In genomic region chr1:44213222-44214112, GRCh38 we compare ENCODE assay signal across 8 cellular contexts. TPM values are rescaled to one million over a fixed set of nuclear protein-coding genes. Genes with fewer than 3 reads are reported as not detected.
A peak's percentile ranks its signal among the peaks of the same experiment; 100 is the strongest.
DNase-seq lines count a peak whose midpoint lies in the region; ATAC-seq and TF ChIP-seq lines count a peak whose summit lies in the region.

TSS of gene DMAP1 (plus strand) at chr1:44213471. CDS start at chr1:44213754, 283 bp downstream.

- peaks cover 12 to 22% of the 10 kb centered on the region in 2 donors for H3K36me3 ChIP-seq in duodenal mucosa (ENCODE audit: control insufficient read depth in 1 of 2, insufficient read depth in 2 of 2, low read length in 2 of 2)

- H3K27ac ChIP-seq in duodenal mucosa (ENCODE audit: low read depth, low read length): peak within 1 kb of the TSS; percentile 13

- peaks cover 11% of the 10 kb centered on the region for H3K36me3 Mint-ChIP-seq in activated CD4-positive, alpha-beta memory T cell treated with anti-CD3 and anti-CD28 coated beads for 36 hours

- peak within 1 kb of the TSS; percentile 90 for H3K27ac Mint-ChIP-seq in activated CD4-positive, alpha-beta memory T cell treated with anti-CD3 and anti-CD28 coated beads for 36 hours

- intact Hi-C loops in activated CD4-positive, alpha-beta memory T cell treated with anti-CD3 and anti-CD28 coated beads for 36 hours (cut with micrococcal nuclease): loop anchor here (2.0 to 5.0 kb wide), 3 partner anchors 141 to 563 kb away; partner anchors contain the start of genes ATP6V0B, DPH2, ERI3 and KDM4A
- intact Hi-C loops in lower leg skin (cut with DNase I; ENCODE audit: low total_unique reads): no loop called here

- CTCF ChIA-PET in activated CD4-positive, alpha-beta memory T cell treated with anti-CD3 and anti-CD28 coated beads for 36 hours (lab: Charles Lee): interaction anchor here (0.7 to 1.4 kb wide), 5 partner anchors 104 to 439 kb away, joined by 3 to 6 read pairs (median 3); no protein-coding TSS in a partner anchor

- no peaks in the 10 kb centered on the region for H3K27me3 ChIP-seq in duodenal mucosa (ENCODE audit: control insufficient read depth in 1 of 2, insufficient read depth in 2 of 2, low read length in 2 of 2)

- peaks cover 18 to 24% of the 10 kb centered on the region in 2 donors for H3K4me1 ChIP-seq in duodenal mucosa (ENCODE audit: control insufficient read depth in 1 of 2, insufficient read depth in 2 of 2, low read length in 2 of 2)

- H3K27me3 Mint-ChIP-seq in activated CD4-positive, alpha-beta memory T cell treated with anti-CD3 and anti-CD28 coated beads for 36 hours: no peaks in the 10 kb centered on the region

- TF ChIP-seq POLR2A in lower leg skin (IDR thresholded peaks at IDR 0.05): no peak

- H3K9ac ChIP-seq in duodenal mucosa (ENCODE audit: low read depth in 1 of 2, low read length in 2 of 2): peak within 1 kb of the TSS; percentile 75 to 89

- peaks cover 33% of the 10 kb centered on the region for H3K4me1 Mint-ChIP-seq in activated CD4-positive, alpha-beta memory T cell treated with anti-CD3 and anti-CD28 coated beads for 36 hours (ENCODE audit: low read depth)

- DNase-seq in AG10803 (ENCODE audit: low read depth) (peak; percentile 79), NCI-H774 (lab: John Stamatoyannopoulos, UW) (peak; percentile 94), lower leg skin (ENCODE audit: low spot score in 2 of 2) (peak; percentile 78 to 96)
- DNase-seq in activated CD4-positive, alpha-beta memory T cell treated with anti-CD3 and anti-CD28 coated beads for 36 hours: peak; percentile 91
- peak; percentile 80 for DNase-seq in stimulated activated CD4-positive, alpha-beta T cell treated with anti-CD3 and anti-CD28 coated beads, Interleukin-4, amount 100 ng/mL, for 4 hours

- POLR2A ChIA-PET in activated CD4-positive, alpha-beta memory T cell treated with anti-CD3 and anti-CD28 coated beads for 36 hours (lab: Charles Lee): interaction anchor here (0.6 to 1.4 kb wide), 2 partner anchors 43 to 418 kb away, joined by 3 to 6 read pairs; no protein-coding TSS in a partner anchor

- H3K4me3 ChIP-seq in AG10803 (ENCODE audit: low read length) (peak within 1 kb of the TSS; percentile 99), duodenal mucosa (ENCODE audit: low read depth in 1 of 2, low read length in 2 of 2) (peak within 1 kb of the TSS; percentile 97 to 99), lower leg skin (ENCODE audit: low read depth, poor library complexity, severe bottlenecking) (peak within 1 kb of the TSS; percentile 88)

- ATAC-seq in GM19324 (IDR thresholded peaks at IDR 0.05; ENCODE audit: low FRiP score, unreplicated experiment): peak; percentile 51
- ATAC-seq in HG03565 (IDR thresholded peaks at IDR 0.05; ENCODE audit: unreplicated experiment): peak; percentile 62

- H3K4me3 Mint-ChIP-seq in activated CD4-positive, alpha-beta memory T cell treated with anti-CD3 and anti-CD28 coated beads for 36 hours: peak within 1 kb of the TSS; percentile 92

- peak; percentile 21 for TF ChIP-seq CTCF in AG10803 (conservative IDR thresholded peaks at IDR 0.05; ENCODE audit: low read length)
- TF ChIP-seq CTCF in lower leg skin (IDR thresholded peaks at IDR 0.05): no peak

- 1% methylated on average over 42 to 43 of the region's 44 CpGs for WGBS in lower leg skin, 2 donors

- no peaks in the 10 kb centered on the region for H3K9me3 ChIP-seq in duodenal mucosa (ENCODE audit: control insufficient read depth in 1 of 2, low read length in 2 of 2)

- no peaks in the 10 kb centered on the region for H3K9me3 Mint-ChIP-seq in activated CD4-positive, alpha-beta memory T cell treated with anti-CD3 and anti-CD28 coated beads for 36 hours

RNA-seq across cellular contexts. Expression of gene DMAP1, which starts in this region (rescaled TPM):
- total RNA-seq in activated CD4-positive, alpha-beta memory T cell treated with anti-CD3 and anti-CD28 coated beads for 36 hours: 10 to 100 TPM; 31.1 to 32.8 TPM
- total RNA-seq in lower leg skin: 10 to 100 TPM; 37.1 to 46.9 (median 39.8) TPM

Comparison
In these comparisons a context has a peak if more than half of its experiments do, and no peak if none do; other contexts are left out.
1. Peak in every context shown above with its lines: DNase-seq, ATAC-seq, H3K4me3 ChIP-seq and H3K27ac ChIP-seq.